ENCODE assay signal across 10 cellular contexts in the genomic region with DNA sequence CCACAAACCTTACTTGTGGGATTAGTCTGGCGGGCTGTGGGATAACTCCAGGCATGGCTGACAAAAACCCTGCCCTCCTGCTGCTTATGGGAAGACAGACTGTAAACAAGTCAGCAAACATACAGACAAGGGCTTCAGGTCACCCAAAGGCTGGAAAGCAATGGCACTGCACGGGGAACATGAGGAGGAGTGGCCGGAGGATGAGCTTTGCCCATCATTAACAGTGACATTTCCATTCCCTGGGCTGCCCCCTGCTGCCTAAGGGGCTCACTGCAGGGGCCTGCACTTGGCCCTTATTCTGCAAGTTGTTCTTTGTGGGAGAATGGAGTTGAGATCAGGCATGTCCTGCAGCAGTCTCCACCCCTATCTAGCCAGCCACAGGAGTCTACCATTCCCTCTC.
DNase-seq lines count a peak whose midpoint lies in the region; FAIRE-seq and TF ChIP-seq lines count a peak whose summit lies in the region.
"Had no signal": no experiment of that assay in that cellular context is flagged by ENCODE, and none has a peak within 500 bp of the region (broad histone marks: within the 10 kb centered on the region; RNA-seq: fewer than 3 reads in every experiment).

No MANE protein-coding gene starts in this region.

- no peak overlapping the region for H3K4me3 ChIP-seq in MG63
- no peak overlapping the region for H3K4me3 ChIP-seq in fibroblast of pulmonary artery (replicated peaks; ENCODE audit: low read depth, low read length)

- H3K27me3 ChIP-seq in MG63 = no peaks in the 10 kb centered on the region

- no peaks in the 10 kb centered on the region for H3K36me3 ChIP-seq in MG63

- peak; percentile 25; the same call in 1 of the 3 replicates for TF ChIP-seq CTCF in GM12872 (IDR thresholded peaks at IDR 0.05; ENCODE audit: insufficient read depth, low read depth, low read length)
- peak; percentile 24 for TF ChIP-seq CTCF in fibroblast of pulmonary artery (IDR thresholded peaks at IDR 0.05; ENCODE audit: low read length, missing control alignments)
- TF ChIP-seq CTCF in GM13976 (IDR thresholded peaks at IDR 0.05; ENCODE audit: borderline replicate concordance, control extremely low read depth, extremely low read depth, insufficient read depth, missing control alignments) = no peak

- FAIRE-seq in frontal cortex (lab: Jason Lieb, UNC) = no peak

- no peaks in the 10 kb centered on the region for H3K9me3 ChIP-seq in MG63

- DNase-seq in MG63 (peak; percentile 25), fibroblast of pulmonary artery (ENCODE audit: low read depth) (no peak), retina (peak; percentile 72), NOMO-1 treated with dmso at 0.1 percent for 144 hours (lab: John Stamatoyannopoulos, UW; ENCODE audit: unreplicated experiment) (no peak), frontal cortex (ENCODE audit: low spot score in 2 of 2) (no peak), GM13976 (ENCODE audit: low spot score) (no peak)
- DNase-seq: activated gamma-delta T cell, NCI-H1417, T-helper 1 cell had no signal

- in situ Hi-C loops in GM13976 (cut with MboI; ENCODE audit: low sequenced_read_pairs, unreplicated experiment) = no loop called here

Comparison
In these comparisons a context has a peak if more than half of its experiments do, and no peak if none do; other contexts are left out.
1. DNase-seq: peak in MG63 (single experiment) and retina (single experiment); none in fibroblast of pulmonary artery (single experiment), NOMO-1 treated with dmso at 0.1 percent for 144 hours (single experiment), frontal cortex (0 of 2) and GM13976 (single experiment).